Comparison of ENCODE assay signal across 19 cellular contexts in genomic region chr21:31279986-31280385, GRCh38.
DNase-seq lines count a peak whose midpoint lies in the region; ATAC-seq and TF ChIP-seq lines count a peak whose summit lies in the region.
"Had no signal": no experiment of that assay in that cellular context is flagged by ENCODE, and none has a peak within 500 bp of the region (broad histone marks: within the 10 kb centered on the region; RNA-seq: fewer than 3 reads in every experiment).

No MANE protein-coding gene starts in this region.

- peaks cover 35% of the 10 kb centered on the region for H3K4me1 Mint-ChIP-seq in activated CD4-positive, alpha-beta memory T cell treated with anti-CD3 and anti-CD28 coated beads for 36 hours (ENCODE audit: low read depth)
- peaks cover 25% of the 10 kb centered on the region for H3K4me1 Mint-ChIP-seq in activated CD4-positive, alpha-beta memory T cell treated with anti-CD3 and anti-CD28 coated beads, Interleukin-2, amount 10 ng/mL, durations not matched to agents 7 days and 5 days

- H3K27ac ChIP-seq in foreskin keratinocyte = no peak overlapping the region
- H3K27ac ChIP-seq: A549, C4-2B had no signal

- intact Hi-C loops in activated CD4-positive, alpha-beta memory T cell treated with anti-CD3 and anti-CD28 coated beads for 36 hours (cut with micrococcal nuclease) = no loop called here

- peaks cover 16% of the 10 kb centered on the region for H3K4me1 ChIP-seq in foreskin keratinocyte
- H3K4me1 ChIP-seq: A549 had no signal

- TF ChIP-seq CTCF in foreskin keratinocyte (conservative IDR thresholded peaks at IDR 0.05) = no peak

- H3K9me3 Mint-ChIP-seq in activated CD4-positive, alpha-beta memory T cell treated with anti-CD3 and anti-CD28 coated beads for 36 hours = no peaks in the 10 kb centered on the region
- no peaks in the 10 kb centered on the region for H3K9me3 Mint-ChIP-seq in activated CD4-positive, alpha-beta memory T cell treated with anti-CD3 and anti-CD28 coated beads, Interleukin-2, amount 10 ng/mL, durations not matched to agents 7 days and 5 days

- peaks cover 6% of the 10 kb centered on the region for H3K36me3 Mint-ChIP-seq in activated CD4-positive, alpha-beta memory T cell treated with anti-CD3 and anti-CD28 coated beads for 36 hours
- peaks cover 13% of the 10 kb centered on the region for H3K36me3 Mint-ChIP-seq in activated CD4-positive, alpha-beta memory T cell treated with anti-CD3 and anti-CD28 coated beads, Interleukin-2, amount 10 ng/mL, durations not matched to agents 7 days and 5 days (ENCODE audit: low read depth)

- no peak overlapping the region for H3K4me3 Mint-ChIP-seq in activated CD4-positive, alpha-beta memory T cell treated with anti-CD3 and anti-CD28 coated beads for 36 hours
- no peak overlapping the region for H3K4me3 Mint-ChIP-seq in activated CD4-positive, alpha-beta memory T cell treated with anti-CD3 and anti-CD28 coated beads, Interleukin-2, amount 10 ng/mL, durations not matched to agents 7 days and 5 days

- H3K27me3 ChIP-seq in foreskin keratinocyte = no peaks in the 10 kb centered on the region

- DNase-seq in activated CD4-positive, alpha-beta memory T cell treated with anti-CD3 and anti-CD28 coated beads for 36 hours = peak; percentile 58
- no peak for DNase-seq in activated CD4-positive, alpha-beta memory T cell treated with anti-CD3 and anti-CD28 coated beads, Interleukin-2, amount 10 ng/mL, durations not matched to agents 7 days and 5 days
- DNase-seq in A172 (ENCODE audit: low spot score) (peak; percentile 32), foreskin keratinocyte (peak in 1 of 2 donors; percentile 13), midbrain (lab: John Stamatoyannopoulos, UW) (no peak), DMS53 treated with DMSO at 0.1 percent for 48 hours (lab: John Stamatoyannopoulos, UW; ENCODE audit: unreplicated experiment) (no peak), cerebellum (ENCODE audit: low spot score) (no peak)
- peak; percentile 23 to 30 for DNase-seq in activated T-cell treated with anti-CD3 and anti-CD28 coated beads, Interleukin-2, amount 50 U/mL, for 48 hours
- DNase-seq: DMS153, H7, Karpas-422, MM.1S, NCI-H1105, NCI-H187 treated with DMSO at 0.1 percent for 48 hours, NCI-H446 treated with DMSO at 0.1 percent for 48 hours, NCI-H748 treated with DMSO at 0.1 percent for 48 hours, PC-3 had no signal

- peak; percentile 18 for ATAC-seq in foreskin keratinocyte
- ATAC-seq: A549, PC-3 had no signal

- CTCF ChIA-PET in activated CD4-positive, alpha-beta memory T cell treated with anti-CD3 and anti-CD28 coated beads for 36 hours (lab: Charles Lee) = interaction anchor here (0.5 to 1.4 kb wide), 3 partner anchors 81 to 229 kb away, joined by 3 to 6 read pairs (median 3); no protein-coding TSS in a partner anchor
- CTCF ChIA-PET in activated CD4-positive, alpha-beta memory T cell treated with anti-CD3 and anti-CD28 coated beads, Interleukin-2, amount 10 ng/mL, durations not matched to agents 7 days and 5 days (lab: Charles Lee) = no interaction called here

- POLR2A ChIA-PET in activated CD4-positive, alpha-beta memory T cell treated with anti-CD3 and anti-CD28 coated beads for 36 hours (lab: Charles Lee) = no interaction called here
- POLR2A ChIA-PET in activated CD4-positive, alpha-beta memory T cell treated with anti-CD3 and anti-CD28 coated beads, Interleukin-2, amount 10 ng/mL, durations not matched to agents 7 days and 5 days (lab: Charles Lee) = no interaction called here

- H3K27me3 Mint-ChIP-seq in activated CD4-positive, alpha-beta memory T cell treated with anti-CD3 and anti-CD28 coated beads for 36 hours = no peaks in the 10 kb centered on the region
- H3K27me3 Mint-ChIP-seq in activated CD4-positive, alpha-beta memory T cell treated with anti-CD3 and anti-CD28 coated beads, Interleukin-2, amount 10 ng/mL, durations not matched to agents 7 days and 5 days = no peaks in the 10 kb centered on the region

- peak overlapping the region; percentile 9 for H3K27ac Mint-ChIP-seq in activated CD4-positive, alpha-beta memory T cell treated with anti-CD3 and anti-CD28 coated beads for 36 hours
- no peak overlapping the region for H3K27ac Mint-ChIP-seq in activated CD4-positive, alpha-beta memory T cell treated with anti-CD3 and anti-CD28 coated beads, Interleukin-2, amount 10 ng/mL, durations not matched to agents 7 days and 5 days

Comparison
In these comparisons a context has a peak if more than half of its experiments do, and no peak if none do; other contexts are left out.
1. DNase-seq: peak in activated CD4-positive, alpha-beta memory T cell treated with anti-CD3 and anti-CD28 coated beads for 36 hours (single experiment), A172 (single experiment) and activated T-cell treated with anti-CD3 and anti-CD28 coated beads, Interleukin-2, amount 50 U/mL, for 48 hours (2 of 2); none in activated CD4-positive, alpha-beta memory T cell treated with anti-CD3 and anti-CD28 coated beads, Interleukin-2, amount 10 ng/mL, durations not matched to agents 7 days and 5 days (single experiment), midbrain (single experiment), DMS53 treated with DMSO at 0.1 percent for 48 hours (single experiment) and cerebellum (single experiment).